In the genomic region with DNA sequence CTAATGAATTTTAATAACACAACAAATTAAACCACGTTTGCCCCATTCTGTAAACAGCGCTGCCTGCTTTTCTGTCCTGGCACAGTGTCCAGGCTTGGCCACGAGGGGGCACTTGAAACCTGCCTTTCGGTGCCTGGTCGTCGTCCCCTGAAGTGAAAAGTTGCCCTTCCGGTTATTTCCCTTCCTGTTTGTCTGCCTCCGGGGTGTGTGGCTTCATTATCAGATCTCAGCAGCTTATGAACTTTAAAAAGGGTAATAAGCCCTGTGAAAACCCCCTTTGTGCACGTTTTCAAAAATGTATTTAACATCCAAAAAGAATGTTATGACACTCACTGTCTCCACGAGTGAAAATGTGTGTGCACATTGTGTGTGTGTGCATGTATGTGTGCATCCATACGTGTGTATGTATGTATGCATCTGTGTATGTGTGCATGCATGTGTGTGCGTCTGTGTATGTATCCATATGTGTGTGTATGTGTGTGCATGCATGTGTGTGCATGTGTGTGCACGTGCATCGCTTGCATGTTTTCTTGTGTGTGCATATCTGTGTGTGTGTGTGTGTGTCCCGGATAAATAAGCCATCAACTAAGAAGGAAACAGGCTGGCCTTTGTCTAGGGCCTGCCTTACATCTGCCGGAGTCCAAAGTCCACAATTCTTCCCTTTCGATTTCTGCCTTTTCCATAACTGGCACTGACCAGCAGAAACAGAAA, we compare ENCODE assay signal across 8 cellular contexts.
DNase-seq lines count a peak whose midpoint lies in the region; ATAC-seq and TF ChIP-seq lines count a peak whose summit lies in the region.

No MANE protein-coding gene starts in this region.

- no peak overlapping the region for H3K27ac ChIP-seq in H9 (ENCODE audit: insufficient read length, low read depth, low read length)
- H3K27ac ChIP-seq in trophoblast cell (ENCODE audit: low read depth, low read length) = no peak overlapping the region
- peak overlapping the region in 1 of 4 donors; percentile 3 for H3K27ac ChIP-seq in tibial nerve

- H3K27me3 Mint-ChIP-seq in H9 (ENCODE audit: low read depth) = no peaks in the 10 kb centered on the region; the same call in none of the 2 replicates

- DNase-seq in GF-D8 (lab: John Stamatoyannopoulos, UW) (peak; percentile 43), H9 (peak; percentile 74), LoVo (ENCODE audit: low spot score) (peak; percentile 77), head of caudate nucleus (peak; percentile 73 to 93 (median 86)), trophoblast cell (peak; percentile 87 to 97), tibial nerve (ENCODE audit: low spot score in 2 of 2) (peak; percentile 61 to 78)
- peak; percentile 77 for DNase-seq in activated naive CD4-positive, alpha-beta T cell treated with anti-CD3 and anti-CD28 coated beads, Interleukin-2, amount 50 U/mL, for 16 hours

- H3K14ac ChIP-seq in H9 (ENCODE audit: insufficient read depth, low read length) (no peak overlapping the region), trophoblast cell (ENCODE audit: low read length) (no peak overlapping the region)

- no peak overlapping the region for H3K56ac ChIP-seq in H9 (ENCODE audit: insufficient read length, low read depth, low read length)

- no peak overlapping the region for H2BK20ac ChIP-seq in H9 (ENCODE audit: low read depth, low read length, poor library complexity, severe bottlenecking)

- H3K9me3 Mint-ChIP-seq in H9 = peaks cover 0 to 5% of the 10 kb centered on the region in 2 experiments; a peak in 2 of 5 replicates

- H2AK5ac ChIP-seq in H9 (ENCODE audit: insufficient read length, low read length) (no peak overlapping the region), trophoblast cell (ENCODE audit: low read length) (no peak overlapping the region)

- H3K79me1 ChIP-seq in H9 (ENCODE audit: insufficient read depth, low read depth, low read length, poor library complexity, severe bottlenecking) (no peaks in the 10 kb centered on the region), trophoblast cell (ENCODE audit: low read length) (no peaks in the 10 kb centered on the region)

- no peak overlapping the region for H4K12ac ChIP-seq in trophoblast cell (ENCODE audit: low read depth, low read length)

- H3K23ac ChIP-seq in H9 (ENCODE audit: insufficient read length, low read depth, low read length) (no peak overlapping the region), trophoblast cell (ENCODE audit: low read length) (no peak overlapping the region)

- H3K4me1 Mint-ChIP-seq in H9 = peaks cover 6 to 9% of the 10 kb centered on the region in 2 experiments; a peak in 3 of 4 replicates

- no peaks in the 10 kb centered on the region for H3K23me2 ChIP-seq in H9 (ENCODE audit: insufficient read length, low read depth, low read length, poor library complexity, severe bottlenecking)

- H3K27me3 ChIP-seq in H9 (ENCODE audit: insufficient read depth, low read length) (no peaks in the 10 kb centered on the region), trophoblast cell (ENCODE audit: insufficient read depth, low read length) (no peaks in the 10 kb centered on the region), tibial nerve (no peaks in the 10 kb centered on the region)

- H4K91ac ChIP-seq in H9 (ENCODE audit: insufficient read length, low read depth, low read length) (no peak overlapping the region), trophoblast cell (ENCODE audit: low read depth, low read length) (no peak overlapping the region)

- no CpG with 5 or more reads among the region's 17 CpGs for WGBS in H9 (ENCODE audit: extremely low coverage, insufficient read length, low lambda C conversion rate)
- WGBS in trophoblast cell (ENCODE audit: extremely low coverage, insufficient coverage, insufficient read length) = no CpG with 5 or more reads among the region's 17 CpGs
- WGBS in tibial nerve, 2 donors = 22 to 23% methylated on average over 17 of the region's 17 CpGs

- H2BK12ac ChIP-seq in H9 (ENCODE audit: insufficient read length, low read depth, low read length) (no peak overlapping the region), trophoblast cell (ENCODE audit: low read length) (no peak overlapping the region)

- no peak overlapping the region for H3K4me3 ChIP-seq in trophoblast cell (ENCODE audit: low read depth, low read length)
- peak overlapping the region in 1 of 4 donors; percentile 34 for H3K4me3 ChIP-seq in tibial nerve

- no peak overlapping the region for H2AFZ ChIP-seq in H9 (ENCODE audit: low read length)
- no peak overlapping the region for H2AFZ ChIP-seq in trophoblast cell (ENCODE audit: insufficient read depth, low read length, poor library complexity)

- no peak overlapping the region for H2BK15ac ChIP-seq in H9 (ENCODE audit: low read depth, low read length)

- H3K79me2 ChIP-seq in H9 (ENCODE audit: insufficient read depth, low read length) (no peaks in the 10 kb centered on the region), trophoblast cell (ENCODE audit: control insufficient read depth, insufficient read depth, low read length, poor library complexity) (no peaks in the 10 kb centered on the region)

- H4K20me1 ChIP-seq in H9 (ENCODE audit: control insufficient read depth, insufficient read depth, insufficient read length) = no peaks in the 10 kb centered on the region

- intact Hi-C loops in head of caudate nucleus (cut with DNase I) = no loop called here

- H3K4me2 ChIP-seq in H9 (ENCODE audit: insufficient read depth, insufficient read length, low read length) (no peak overlapping the region), trophoblast cell (ENCODE audit: low read length) (peak overlapping the region; percentile 28)

- peak; percentile 97 for ATAC-seq in SK-N-SH treated with all-trans-retinoic acid at 6 μM for 48 hours

- TF ChIP-seq CTCF in H9 (conservative IDR thresholded peaks at IDR 0.05) = peak; percentile 95
- peak; percentile 84 to 90 (median 87) for TF ChIP-seq CTCF in tibial nerve (IDR thresholded peaks at IDR 0.05)

- TF ChIP-seq EP300 in tibial nerve (IDR thresholded peaks at IDR 0.05) = no peak

- peaks cover 0 to 3% (median 0%) of the 10 kb centered on the region in 3 experiments; a peak in 2 of 7 replicates for H3K36me3 Mint-ChIP-seq in H9 (ENCODE audit: insufficient read depth in 1 of 3, low read depth in 3 of 3)

- no peaks in the 10 kb centered on the region for H3K36me3 ChIP-seq in trophoblast cell (ENCODE audit: control insufficient read depth in 1 of 2, insufficient read depth in 2 of 2, low read length in 2 of 2)
- H3K36me3 ChIP-seq in tibial nerve = no peaks in the 10 kb centered on the region

- no peak overlapping the region for H4K5ac ChIP-seq in H9 (ENCODE audit: insufficient read length, low read depth, low read length)

- H3K4me3 Mint-ChIP-seq in H9 = no peak overlapping the region

- H3K9me3 ChIP-seq in H9 (ENCODE audit: control insufficient read depth, low read depth, low read length) (no peaks in the 10 kb centered on the region), trophoblast cell (ENCODE audit: insufficient read depth, low read depth, low read length) (peaks cover 4% of the 10 kb centered on the region), tibial nerve (peaks cover 0 to 4% (median 0%) of the 10 kb centered on the region in 4 donors)

- H3K9ac ChIP-seq in H9 (ENCODE audit: extremely low read depth, insufficient read length, low read length) (no peak overlapping the region), trophoblast cell (ENCODE audit: low read length) (no peak overlapping the region)

- no peak overlapping the region for H2BK120ac ChIP-seq in H9 (ENCODE audit: low read depth, low read length, poor library complexity, severe bottlenecking)
- H2BK120ac ChIP-seq in trophoblast cell (ENCODE audit: insufficient read depth, low read length, poor library complexity) = no peak overlapping the region

- H2BK5ac ChIP-seq in H9 (ENCODE audit: insufficient read length, low read length) (no peak overlapping the region), trophoblast cell (ENCODE audit: low read depth, low read length, poor library complexity) (no peak overlapping the region)

- H3K4me1 ChIP-seq in H9 (ENCODE audit: insufficient read depth, low read length) (peaks cover 2% of the 10 kb centered on the region; the same call in 1 of the 2 replicates), trophoblast cell (ENCODE audit: control insufficient read depth in 1 of 2, insufficient read depth in 2 of 2, low read length in 2 of 2) (peaks cover 5% of the 10 kb centered on the region in 2 experiments), tibial nerve (peaks cover 0 to 12% (median 0%) of the 10 kb centered on the region in 4 donors)

- no peak for TF ChIP-seq POLR2A in tibial nerve (IDR thresholded peaks at IDR 0.05)

- H4K8ac ChIP-seq in H9 (replicated peaks; ENCODE audit: insufficient read length, low read depth, low read length) (peak overlapping the region; percentile 29), trophoblast cell (ENCODE audit: low read depth, low read length) (peak overlapping the region; percentile 12)

- H3K27ac Mint-ChIP-seq in H9 = no peak overlapping the region

- no peak overlapping the region for H3T11ph ChIP-seq in H9 (ENCODE audit: low read length)

- no peak overlapping the region for H3K18ac ChIP-seq in H9 (ENCODE audit: insufficient read length, low read depth, low read length)
- H3K18ac ChIP-seq in trophoblast cell (ENCODE audit: low read length) = no peak overlapping the region

- H3K4ac ChIP-seq in H9 (ENCODE audit: low read depth, low read length) (no peak overlapping the region), trophoblast cell (ENCODE audit: low read depth, low read length) (no peak overlapping the region)

TF ChIP-seq in SK-N-SH treated with all-trans-retinoic acid at 6 μM for 48 hours, 23 proteins besides CTCF, POLR2A, EP300 and RAD21:
- TF ChIP-seq ZFP30 (CRISPR knock-in tag; IDR thresholded peaks at IDR 0.05) (no peak), ISL1 (CRISPR knock-in tag; IDR thresholded peaks at IDR 0.05) (no peak), SNAI2 (CRISPR knock-in tag; IDR thresholded peaks at IDR 0.05) (no peak), TOX (CRISPR knock-in tag; IDR thresholded peaks at IDR 0.05; ENCODE audit: borderline replicate concordance) (no peak), ZFP3 (CRISPR knock-in tag; IDR thresholded peaks at IDR 0.05) (no peak), GLIS3 (CRISPR knock-in tag; IDR thresholded peaks at IDR 0.05) (no peak), OSR1 (CRISPR knock-in tag; IDR thresholded peaks at IDR 0.05) (no peak)
